Comparison of ENCODE assay signal across 9 cellular contexts in genomic region chr13:106565127-106565775, GRCh38. TPM values are rescaled to one million over a fixed set of nuclear protein-coding genes. Genes with fewer than 3 reads are reported as not detected.
DNase-seq lines count a peak whose midpoint lies in the region; ATAC-seq, FAIRE-seq and TF ChIP-seq lines count a peak whose summit lies in the region.
"Had no signal": no experiment of that assay in that cellular context is flagged by ENCODE, and none has a peak within 500 bp of the region (broad histone marks: within the 10 kb centered on the region; RNA-seq: fewer than 3 reads in every experiment).

No MANE protein-coding gene starts in this region.

- DNase-seq in GM12878 (ENCODE audit: low read depth, low spot score) (no peak), NCI-H82 treated with DMSO at 0.1 percent for 48 hours (lab: John Stamatoyannopoulos, UW; ENCODE audit: unreplicated experiment) (no peak), caudate nucleus (lab: John Stamatoyannopoulos, UW) (no peak), putamen (ENCODE audit: low spot score) (no peak)
- DNase-seq in natural killer cell treated with Interleukin-12 subunit alpha and Interleukin-12 subunit beta and Interleukin-15 and Interleukin-18, amount 100 ng/mL, for 72 hours (ENCODE audit: low spot score), result no peak

- ATAC-seq in GM12878 (no peak), GM21526 (IDR thresholded peaks at IDR 0.05; ENCODE audit: low FRiP score, unreplicated experiment) (no peak)
- no peak for ATAC-seq in natural killer cell treated with Interleukin-12 subunit alpha and Interleukin-12 subunit beta and Interleukin-15 and Interleukin-18, amount 100 ng/mL, for 72 hours

- TF ChIP-seq EP300 in GM12878 (IDR thresholded peaks at IDR 0.05; ENCODE audit: borderline replicate concordance in 1 of 2, control insufficient read depth in 1 of 2, low read depth in 2 of 2, low read length in 2 of 2), result no peak

- H3K79me2 ChIP-seq in GM12878 (ENCODE audit: control insufficient read depth, insufficient read depth, low read length), result peaks cover 78% of the 10 kb centered on the region

- TF ChIP-seq CTCF in GM12878 (IDR thresholded peaks at IDR 0.05 in 2 of 3, conservative IDR thresholded peaks at IDR 0.05 in 1 of 3; ENCODE audit: control insufficient read depth in 2 of 3, extremely low read depth in 1 of 3, insufficient read depth in 1 of 3, low read depth in 3 of 3, low read length in 3 of 3), result no peak

- H3K27ac Mint-ChIP-seq in natural killer cell treated with Interleukin-12 subunit alpha and Interleukin-12 subunit beta and Interleukin-15 and Interleukin-18, amount 100 ng/mL, for 72 hours, result peak overlapping the region; percentile 17 to 96

- no peaks in the 10 kb centered on the region for H3K27me3 Mint-ChIP-seq in natural killer cell treated with Interleukin-12 subunit alpha and Interleukin-12 subunit beta and Interleukin-15 and Interleukin-18, amount 100 ng/mL, for 72 hours

- BruUV-seq in GM12878 (replicated peaks; lab: Mats Ljungman, UMichigan), result no TSS peak

- peaks cover 68 to 74% (median 70%) of the 10 kb centered on the region in 11 experiments for H4K20me1 ChIP-seq in BLaER1 treated with 17β-estradiol and CSF1 and Interleukin-3, amounts not matched to agents 10 nM and 100 nM
- peaks cover 4% of the 10 kb centered on the region; the same call in 1 of the 2 replicates for H4K20me1 ChIP-seq in GM12878 (ENCODE audit: control insufficient read depth, insufficient read depth)

- H2AFZ ChIP-seq in GM12878 (ENCODE audit: control insufficient read depth, low read depth, low read length), result no peak overlapping the region

- FAIRE-seq in GM12878 (lab: Jason Lieb, UNC), result no peak
- FAIRE-seq: endometrium had no signal

- peaks cover 65 to 75% of the 10 kb centered on the region in 2 donors for H3K4me1 Mint-ChIP-seq in natural killer cell treated with Interleukin-12 subunit alpha and Interleukin-12 subunit beta and Interleukin-15 and Interleukin-18, amount 100 ng/mL, for 72 hours (ENCODE audit: low read depth in 2 of 2)

- 9% methylated on average over 4 of the region's 4 CpGs for WGBS in GM12878 (ENCODE audit: insufficient coverage, insufficient replicate concordance, low lambda C conversion rate, missing lambda C conversion rate)

- peaks cover 0 to 26% (median 11%) of the 10 kb centered on the region in 11 experiments; a peak in 8 of 22 replicates for H3K36me3 ChIP-seq in BLaER1 treated with 17β-estradiol and CSF1 and Interleukin-3, amounts not matched to agents 10 nM and 100 nM
- H3K36me3 ChIP-seq in HUES6 (ENCODE audit: control insufficient read depth, insufficient read depth, low read length) (no peaks in the 10 kb centered on the region), GM12878 (ENCODE audit: control insufficient read depth in 2 of 2, insufficient read depth in 2 of 2, low read length in 1 of 2) (peaks cover 0 to 4% of the 10 kb centered on the region in 2 experiments; a peak in 1 of 4 replicates)

- H3K27me3 ChIP-seq in BLaER1 treated with 17β-estradiol and CSF1 and Interleukin-3, amounts not matched to agents 10 nM and 100 nM, result no peaks in the 10 kb centered on the region
- H3K27me3 ChIP-seq in HUES6 (ENCODE audit: control insufficient read depth, insufficient read depth, low read length) (no peaks in the 10 kb centered on the region), GM12878 (replicated peaks in 1 of 2; ENCODE audit: control insufficient read depth in 2 of 2, insufficient read depth in 2 of 2, low read length in 1 of 2) (no peaks in the 10 kb centered on the region)

- RAD21 ChIA-PET in GM12878 (lab: Charles Lee; ENCODE audit: unreplicated experiment), result interaction anchor here (0.9 to 2.2 kb wide), 3 partner anchors 21 to 55 kb away, joined by 3 to 9 read pairs (median 4); no protein-coding TSS in a partner anchor

- H3K27ac ChIP-seq in BLaER1 treated with 17β-estradiol and CSF1 and Interleukin-3, amounts not matched to agents 10 nM and 100 nM, result peak overlapping the region in 5 of 11 experiments; percentile 27 to 100 (median 96); a peak in 7 of 22 replicates
- no peak overlapping the region; the same call in 1 of the 2 replicates for H3K27ac ChIP-seq in HUES6 (ENCODE audit: low read depth, low read length)
- H3K27ac ChIP-seq in GM12878 (ENCODE audit: control insufficient read depth, insufficient read depth), result peak overlapping the region; percentile 22; the same call in 1 of the 2 replicates
- H3K27ac ChIP-seq in caudate nucleus (ENCODE audit: low read depth, low read length), result no peak overlapping the region

- intact Hi-C loops in GM12878 (cut with micrococcal nuclease; ENCODE audit: unreplicated experiment), result loop anchor here (5.0 kb wide), 1 partner anchor 1657 kb away; no protein-coding TSS in a partner anchor

- TF ChIP-seq POLR2A in GM12878 (IDR thresholded peaks at IDR 0.05; ENCODE audit: low read depth, low read length), result no peak

- peaks cover 0 to 3% (median under 1%) of the 10 kb centered on the region in 11 experiments; a peak in 6 of 22 replicates for H3K9me3 ChIP-seq in BLaER1 treated with 17β-estradiol and CSF1 and Interleukin-3, amounts not matched to agents 10 nM and 100 nM (replicated peaks in 1 of 11)
- H3K9me3 ChIP-seq in HUES6 (ENCODE audit: control insufficient read depth, insufficient read depth, low read depth, low read length) (no peaks in the 10 kb centered on the region), GM12878 (replicated peaks; ENCODE audit: control insufficient read depth, insufficient read depth, low read length) (no peaks in the 10 kb centered on the region)

- peak overlapping the region; percentile 94 to 100 (median 98); a peak in 18 of 22 replicates for H3K9ac ChIP-seq in BLaER1 treated with 17β-estradiol and CSF1 and Interleukin-3, amounts not matched to agents 10 nM and 100 nM
- H3K9ac ChIP-seq in HUES6 (ENCODE audit: low read length), result peak overlapping the region; percentile 98
- peak overlapping the region; percentile 98; the same call in 1 of the 2 replicates for H3K9ac ChIP-seq in GM12878 (ENCODE audit: control insufficient read depth, insufficient read depth, low read length)

- no peak for TF ChIP-seq RAD21 in GM12878 (IDR thresholded peaks at IDR 0.05; ENCODE audit: insufficient read depth, low read depth, low read length)

- H3K4me3 Mint-ChIP-seq in natural killer cell treated with Interleukin-12 subunit alpha and Interleukin-12 subunit beta and Interleukin-15 and Interleukin-18, amount 100 ng/mL, for 72 hours, result peak overlapping the region; percentile 98

- no peaks in the 10 kb centered on the region for H3K9me3 Mint-ChIP-seq in natural killer cell treated with Interleukin-12 subunit alpha and Interleukin-12 subunit beta and Interleukin-15 and Interleukin-18, amount 100 ng/mL, for 72 hours

- CTCF ChIA-PET in GM12878 (lab: Yijun Ruan, JAX), result interaction anchor here (0.6 to 2.5 kb wide), 6 partner anchors 20 to 596 kb away, joined by 3 to 11 read pairs (median 4); partner anchors contain the start of gene EFNB2

- peaks cover 41 to 72% (median 63%) of the 10 kb centered on the region in 10 experiments for H3K4me1 ChIP-seq in BLaER1 treated with 17β-estradiol and CSF1 and Interleukin-3, amounts not matched to agents 10 nM and 100 nM
- peaks cover 51% of the 10 kb centered on the region for H3K4me1 ChIP-seq in HUES6 (ENCODE audit: control insufficient read depth, insufficient read depth, low read length)
- H3K4me1 ChIP-seq in GM12878 (ENCODE audit: control insufficient read depth, insufficient read depth, low read length), result peaks cover 13% of the 10 kb centered on the region

- peak overlapping the region; percentile 71 to 98 (median 86) for H3K4me2 ChIP-seq in BLaER1 treated with 17β-estradiol and CSF1 and Interleukin-3, amounts not matched to agents 10 nM and 100 nM
- peak overlapping the region; percentile 88 for H3K4me2 ChIP-seq in GM12878 (ENCODE audit: control insufficient read depth, insufficient read depth)

- SMC1A ChIA-PET in GM12878 (lab: Charles Lee; ENCODE audit: uncharacterized antibody, unreplicated experiment), result interaction anchor here (0.6 to 5.4 kb wide), 10 partner anchors 14 to 192 kb away, joined by 3 to 29 read pairs (median 3); no protein-coding TSS in a partner anchor

- in situ Hi-C loops in GM12878 (cut with MboI), result loop anchor here (25.0 kb wide), 1 partner anchor 1647 kb away; the partner anchor contains the start of genes ABHD13 and LIG4

- H3K36me3 Mint-ChIP-seq in natural killer cell treated with Interleukin-12 subunit alpha and Interleukin-12 subunit beta and Interleukin-15 and Interleukin-18, amount 100 ng/mL, for 72 hours, result peaks cover 5% of the 10 kb centered on the region

- POLR2A ChIA-PET in GM12878 (lab: Charles Lee), result interaction anchor here (0.5 to 1.2 kb wide), 4 partner anchors 12 to 95 kb away, joined by 3 to 4 read pairs (median 3); no protein-coding TSS in a partner anchor

- peak overlapping the region; percentile 78 to 98 (median 94); a peak in 19 of 20 replicates for H3K4me3 ChIP-seq in BLaER1 treated with 17β-estradiol and CSF1 and Interleukin-3, amounts not matched to agents 10 nM and 100 nM
- H3K4me3 ChIP-seq in HUES6 (ENCODE audit: low read depth, low read length) (peak overlapping the region; percentile 82), GM12878 (peak overlapping the region; percentile 83)

RNA-seq across cellular contexts. Expression of gene ARGLU1, which starts 2.7 kb away (rescaled TPM):
- 503 and 516 TPM in 2 replicates for total RNA-seq in GM12878 (2013; cell fraction: nucleolus; rRNA removed)
- total RNA-seq in GM12878 (2014; rRNA removed) (92.4 and 113 TPM in 2 replicates), GM12878 (2014; rRNA removed; fragmentation: Illumina TruSeq; extraction: Trizol) (93.8 and 101 TPM in 2 replicates), GM12878 (2021) (88.4 and 91.2 TPM in 2 replicates)
- 42.3 TPM for polyA plus RNA-seq in GM12878 (2011; ENCODE audit: low read depth)
- polyA plus RNA-seq in GM12878 (2011; rRNA removed) (197 and 333 TPM in 2 replicates), GM12878 (2014; fragmentation: Illumina TruSeq; extraction: Trizol) (105 and 138 TPM in 2 replicates), GM12878 (2014; fragmentation: Nextera tagmentation; extraction: Ambion mirVana) (10 to 100 TPM; 47.1 to 70.3 TPM), GM12878 (2014; rRNA removed) (110 and 129 TPM in 2 replicates), GM12878 (2016; fragmentation: Nextera tagmentation; extraction: Ambion mirVana) (100 to 1,000 TPM; 103 to 110 TPM)
- 51.1 and 88.4 TPM in 2 replicates for polyA plus RNA-seq in GM12878 (2011; cell fraction: cytosol; rRNA removed)
- 510 and 559 TPM in 2 replicates for polyA plus RNA-seq in GM12878 (2011; cell fraction: nucleus; rRNA removed)
- 84.4 and 90.3 TPM in 2 replicates for polyA plus RNA-seq in GM12878 (2012)
- polyA minus RNA-seq in GM12878 (2011; rRNA and poly(A)+ RNA removed), result 22.2 and 28.0 TPM in 2 replicates
- 13.8 and 15.4 TPM in 2 replicates for polyA minus RNA-seq in GM12878 (2011; cell fraction: cytosol; rRNA and poly(A)+ RNA removed)
- 67.7 and 72.2 TPM in 2 replicates for polyA minus RNA-seq in GM12878 (2011; cell fraction: nucleus; rRNA and poly(A)+ RNA removed)
- 10 to 100 TPM; 60.7 to 89.1 TPM for total RNA-seq in natural killer cell treated with Interleukin-12 subunit alpha and Interleukin-12 subunit beta and Interleukin-15 and Interleukin-18, amount 100 ng/mL, for 72 hours

RNA-seq across cellular contexts. Expression of gene EFNB2, which starts 29.8 kb away (rescaled TPM):
- total RNA-seq in GM12878 (2013; cell fraction: nucleolus; rRNA removed), result 0.12 and 0.13 TPM in 2 replicates
- total RNA-seq in GM12878 (2014; rRNA removed), result 0.22 and 0.40 TPM in 2 replicates
- 0.18 and 0.27 TPM in 2 replicates for total RNA-seq in GM12878 (2014; rRNA removed; fragmentation: Illumina TruSeq; extraction: Trizol)
- 0.40 and 0.44 TPM in 2 replicates for total RNA-seq in GM12878 (2021)
- polyA plus RNA-seq in GM12878 (2011; ENCODE audit: low read depth), result 0.72 TPM
- polyA plus RNA-seq in GM12878 (2011; rRNA removed), result 1.3 and 1.5 TPM in 2 replicates
- polyA plus RNA-seq in GM12878 (2011; cell fraction: cytosol; rRNA removed), result 1.2 and 1.3 TPM in 2 replicates
- 1.2 and 2.0 TPM in 2 replicates for polyA plus RNA-seq in GM12878 (2011; cell fraction: nucleus; rRNA removed)
- polyA plus RNA-seq in GM12878 (2012), result 0.90 and 1.1 TPM in 2 replicates
- 0.38 and 0.43 TPM in 2 replicates for polyA plus RNA-seq in GM12878 (2014; fragmentation: Illumina TruSeq; extraction: Trizol)
- polyA plus RNA-seq in GM12878 (2014; fragmentation: Nextera tagmentation; extraction: Ambion mirVana), result under 1 TPM; 0.18 TPM
- polyA plus RNA-seq in GM12878 (2014; rRNA removed), result 0.31 and 0.33 TPM in 2 replicates
- polyA plus RNA-seq in GM12878 (2016; fragmentation: Nextera tagmentation; extraction: Ambion mirVana), result under 1 TPM in 1 of 2 experiments, not detected in 1; 0.12 TPM
- 1.8 and 1.9 TPM in 2 replicates for polyA minus RNA-seq in GM12878 (2011; rRNA and poly(A)+ RNA removed)
- 0.80 and 1.4 TPM in 2 replicates for polyA minus RNA-seq in GM12878 (2011; cell fraction: cytosol; rRNA and poly(A)+ RNA removed)
- 0.97 and 2.4 TPM in 2 replicates for polyA minus RNA-seq in GM12878 (2011; cell fraction: nucleus; rRNA and poly(A)+ RNA removed)
- under 1 TPM; 0.26 to 0.28 TPM for total RNA-seq in natural killer cell treated with Interleukin-12 subunit alpha and Interleukin-12 subunit beta and Interleukin-15 and Interleukin-18, amount 100 ng/mL, for 72 hours
